25 cellular contexts compared by ENCODE assay signal in genomic region chr10:19935106-19935505, GRCh38.
"Had no signal": no experiment of that assay in that cellular context is flagged by ENCODE, and none has a peak within 500 bp of the region (broad histone marks: within the 10 kb centered on the region; RNA-seq: fewer than 3 reads in every experiment).

No MANE protein-coding gene starts in this region.

- H3K36me3 Mint-ChIP-seq: activated CD4-positive, alpha-beta memory T cell treated with anti-CD3 and anti-CD28 coated beads for 36 hours; activated naive CD8-positive, alpha-beta T cell treated with anti-CD3 and anti-CD28 coated beads, Interleukin-2, amount 10 ng/mL, durations not matched to agents 7 days and 5 days; T-cell had no signal

- H3K27ac ChIP-seq: adrenal gland, Peyer's patch, SK-N-MC, VCaP had no signal

- H3K27ac Mint-ChIP-seq: activated CD4-positive, alpha-beta memory T cell treated with anti-CD3 and anti-CD28 coated beads for 36 hours; activated CD4-positive, alpha-beta T cell treated with anti-CD3 and anti-CD28 coated beads, Interleukin-2, amount 10 ng/mL, durations not matched to agents 7 days and 5 days; activated naive CD8-positive, alpha-beta T cell treated with anti-CD3 and anti-CD28 coated beads, Interleukin-2, amount 10 ng/mL, durations not matched to agents 7 days and 5 days; activated T-cell treated with anti-CD3 and anti-CD28 coated beads, Interleukin-2, amount 50 U/mL, for 72 hours; activated T-helper 2 cell treated with anti-CD3 and anti-CD28 coated beads, Interferon-gamma antibody, Interleukin-2, Interleukin-4, amounts not matched to agents 10 μg/mL and 5 μg/mL and 100 μg/mL, durations not matched to agents 14 hours and 24 hours and 36 hours; T-cell had no signal

- H3K4me3 Mint-ChIP-seq: activated CD4-positive, alpha-beta memory T cell treated with anti-CD3 and anti-CD28 coated beads for 36 hours; activated CD4-positive, alpha-beta T cell treated with anti-CD3 and anti-CD28 coated beads, Interleukin-2, amount 10 ng/mL, durations not matched to agents 7 days and 5 days; activated naive CD8-positive, alpha-beta T cell treated with anti-CD3 and anti-CD28 coated beads, Interleukin-2, amount 10 ng/mL, durations not matched to agents 7 days and 5 days; activated T-cell treated with anti-CD3 and anti-CD28 coated beads, Interleukin-2, amount 50 U/mL, for 72 hours; T-cell had no signal

- H3K27me3 Mint-ChIP-seq: activated CD4-positive, alpha-beta memory T cell treated with anti-CD3 and anti-CD28 coated beads for 36 hours; activated CD4-positive, alpha-beta T cell treated with anti-CD3 and anti-CD28 coated beads, Interleukin-2, amount 10 ng/mL, durations not matched to agents 7 days and 5 days; activated naive CD8-positive, alpha-beta T cell treated with anti-CD3 and anti-CD28 coated beads, Interleukin-2, amount 10 ng/mL, durations not matched to agents 7 days and 5 days; T-cell had no signal

- H3K4me3 ChIP-seq: adrenal gland, Peyer's patch, SK-N-MC had no signal

- H3K4me1 Mint-ChIP-seq: activated CD4-positive, alpha-beta T cell treated with anti-CD3 and anti-CD28 coated beads, Interleukin-2, amount 10 ng/mL, durations not matched to agents 7 days and 5 days; activated naive CD8-positive, alpha-beta T cell treated with anti-CD3 and anti-CD28 coated beads, Interleukin-2, amount 10 ng/mL, durations not matched to agents 7 days and 5 days; T-cell had no signal

- H3K36me3 ChIP-seq: adrenal gland, Peyer's patch had no signal

- H3K27me3 ChIP-seq: adrenal gland, Peyer's patch had no signal

- ATAC-seq: activated T-cell treated with anti-CD3 and anti-CD28 coated beads, Interleukin-2, amount 50 U/mL, for 72 hours; T-cell had no signal

- DNase-seq: activated CD4-positive, alpha-beta memory T cell treated with anti-CD3 and anti-CD28 coated beads for 36 hours; activated CD4-positive, alpha-beta T cell treated with anti-CD3 and anti-CD28 coated beads, Interleukin-2, amount 10 ng/mL, durations not matched to agents 7 days and 5 days; activated CD4-positive, CD25-positive, alpha-beta regulatory T cell; activated naive CD4-positive, alpha-beta T cell treated with anti-CD3 and anti-CD28 coated beads, Interleukin-2, amount 50 U/mL, for 16 hours; activated naive CD8-positive, alpha-beta T cell treated with anti-CD3 and anti-CD28 coated beads, Interleukin-2, amount 10 ng/mL, durations not matched to agents 7 days and 5 days; activated T-cell treated with anti-CD3 and anti-CD28 coated beads, Interleukin-2, amount 50 U/mL, for 72 hours; adrenal gland; anterior cingulate cortex; cerebellar nuclear complex; Kasumi-1; KBM-7; NCI-H1092 treated with DMSO at 0.1 percent for 48 hours; NCI-H1417 treated with DMSO at 0.1 percent for 48 hours; NCI-H1694; NCI-H2029; NCI-H2107; NCI-H2171 treated with DMSO at 0.1 percent for 48 hours; NCI-H226; NCI-H510A treated with DMSO at 0.1 percent for 48 hours; Peyer's patch; SIG-M5; T-cell had no signal

- H3K9me3 ChIP-seq: adrenal gland, Peyer's patch had no signal
